In genomic region chr5:98770158-98770910, GRCh38 we compare ENCODE assay signal across 8 cellular contexts. TPM values are rescaled to one million over a fixed set of nuclear protein-coding genes. Genes with fewer than 3 reads are reported as not detected.
DNase-seq lines count a peak whose midpoint lies in the region; ATAC-seq and TF ChIP-seq lines count a peak whose summit lies in the region.

No MANE protein-coding gene starts in this region.

- DNase-seq in GM13976 (ENCODE audit: low spot score) = peak; percentile 50
- DNase-seq in NCI-H82 (lab: John Stamatoyannopoulos, UW) = peak; percentile 64
- peak; percentile 31 for DNase-seq in activated naive CD4-positive, alpha-beta T cell treated with anti-CD3 and anti-CD28 coated beads, Interleukin-2, amount 10 ng/mL, durations not matched to agents 7 days and 5 days
- DNase-seq in heart right ventricle = peak; percentile 23 to 63
- DNase-seq in trophoblast cell = peak; percentile 51 to 53
- DNase-seq in COLO829 (ENCODE audit: low spot score) = no peak

- H3K27me3 ChIP-seq in heart right ventricle (peaks cover 0 to 84% (median 3%) of the 10 kb centered on the region in 7 donors), trophoblast cell (ENCODE audit: insufficient read depth, low read length) (peaks cover 14% of the 10 kb centered on the region)

- in situ Hi-C loops in GM13976 (cut with MboI; ENCODE audit: low sequenced_read_pairs, unreplicated experiment) = no loop called here

- H3K27ac ChIP-seq in 22Rv1 (peak overlapping the region; percentile 92), heart right ventricle (peak overlapping the region; percentile 19 to 80 (median 62)), trophoblast cell (ENCODE audit: low read depth, low read length) (no peak overlapping the region)

- H3K18ac ChIP-seq in trophoblast cell (ENCODE audit: low read length) = no peak overlapping the region

- H3K4ac ChIP-seq in trophoblast cell (ENCODE audit: low read depth, low read length) = no peak overlapping the region

- no peak overlapping the region for H4K12ac ChIP-seq in trophoblast cell (ENCODE audit: low read depth, low read length)

- H3K36me3 ChIP-seq in heart right ventricle = no peaks in the 10 kb centered on the region
- no peaks in the 10 kb centered on the region for H3K36me3 ChIP-seq in trophoblast cell (ENCODE audit: control insufficient read depth in 1 of 2, insufficient read depth in 2 of 2, low read length in 2 of 2)

- H3K4me3 ChIP-seq in heart right ventricle (peak overlapping the region; percentile 61 to 88 (median 68)), trophoblast cell (ENCODE audit: low read depth, low read length) (peak overlapping the region; percentile 74)

- peak overlapping the region; percentile 65 for H3K27ac Mint-ChIP-seq in activated naive CD4-positive, alpha-beta T cell treated with anti-CD3 and anti-CD28 coated beads, Interleukin-2, amount 10 ng/mL, durations not matched to agents 7 days and 5 days

- H3K9me3 ChIP-seq in heart right ventricle (no peaks in the 10 kb centered on the region), trophoblast cell (ENCODE audit: insufficient read depth, low read depth, low read length) (no peaks in the 10 kb centered on the region)

- H2AK5ac ChIP-seq in trophoblast cell (ENCODE audit: low read length) = no peak overlapping the region

- CTCF ChIA-PET in activated naive CD4-positive, alpha-beta T cell treated with anti-CD3 and anti-CD28 coated beads, Interleukin-2, amount 10 ng/mL, durations not matched to agents 7 days and 5 days (lab: Charles Lee) = interaction anchor here (0.9 to 6.7 kb wide), 11 partner anchors 9 to 1474 kb away, joined by 3 to 61 read pairs (median 4); no protein-coding TSS in a partner anchor

- intact Hi-C loops in heart right ventricle (cut with DNase I) = loop anchor here in 5 of 10 donors (5.0 to 10.0 kb wide), 4 partner anchors 154 to 1966 kb away; partner anchors contain the start of genes CHD1 (in 4 of the 5) and ERAP1 (in 1 of the 5)

- H2BK5ac ChIP-seq in trophoblast cell (ENCODE audit: low read depth, low read length, poor library complexity) = no peak overlapping the region

- 1% methylated on average over 42 of the region's 42 CpGs for WGBS in heart right ventricle, 2 donors
- no CpG with 5 or more reads among the region's 42 CpGs for WGBS in trophoblast cell (ENCODE audit: extremely low coverage, insufficient coverage, insufficient read length)

- TF ChIP-seq CTCF in 22Rv1 (IDR thresholded peaks at IDR 0.05) (no peak), GM13976 (IDR thresholded peaks at IDR 0.05; ENCODE audit: borderline replicate concordance, control extremely low read depth, extremely low read depth, insufficient read depth, missing control alignments) (no peak), heart right ventricle (IDR thresholded peaks at IDR 0.05) (no peak)

- no peaks in the 10 kb centered on the region for H3K9me3 Mint-ChIP-seq in activated naive CD4-positive, alpha-beta T cell treated with anti-CD3 and anti-CD28 coated beads, Interleukin-2, amount 10 ng/mL, durations not matched to agents 7 days and 5 days

- H2BK120ac ChIP-seq in trophoblast cell (ENCODE audit: insufficient read depth, low read length, poor library complexity) = no peak overlapping the region

- H3K14ac ChIP-seq in trophoblast cell (ENCODE audit: low read length) = no peak overlapping the region

- no peak overlapping the region for H3K23ac ChIP-seq in trophoblast cell (ENCODE audit: low read length)

- H3K4me1 ChIP-seq in heart right ventricle (peaks cover 0 to 62% (median 36%) of the 10 kb centered on the region in 9 donors), trophoblast cell (ENCODE audit: control insufficient read depth in 1 of 2, insufficient read depth in 2 of 2, low read length in 2 of 2) (peaks cover 3 to 8% of the 10 kb centered on the region in 2 experiments)

- H2AFZ ChIP-seq in trophoblast cell (ENCODE audit: insufficient read depth, low read length, poor library complexity) = no peak overlapping the region

- peak overlapping the region; percentile 81 for H3K4me3 Mint-ChIP-seq in activated naive CD4-positive, alpha-beta T cell treated with anti-CD3 and anti-CD28 coated beads, Interleukin-2, amount 10 ng/mL, durations not matched to agents 7 days and 5 days

- peaks cover 2% of the 10 kb centered on the region for H3K36me3 Mint-ChIP-seq in activated naive CD4-positive, alpha-beta T cell treated with anti-CD3 and anti-CD28 coated beads, Interleukin-2, amount 10 ng/mL, durations not matched to agents 7 days and 5 days

- peaks cover 84% of the 10 kb centered on the region for H3K27me3 Mint-ChIP-seq in activated naive CD4-positive, alpha-beta T cell treated with anti-CD3 and anti-CD28 coated beads, Interleukin-2, amount 10 ng/mL, durations not matched to agents 7 days and 5 days

- peaks cover 5% of the 10 kb centered on the region for H3K79me2 ChIP-seq in trophoblast cell (ENCODE audit: control insufficient read depth, insufficient read depth, low read length, poor library complexity)

- no peak overlapping the region for H4K8ac ChIP-seq in trophoblast cell (ENCODE audit: low read depth, low read length)

- H3K4me2 ChIP-seq in trophoblast cell (ENCODE audit: low read length) = peak overlapping the region; percentile 99

- peaks cover 61% of the 10 kb centered on the region for H3K4me1 Mint-ChIP-seq in activated naive CD4-positive, alpha-beta T cell treated with anti-CD3 and anti-CD28 coated beads, Interleukin-2, amount 10 ng/mL, durations not matched to agents 7 days and 5 days

- H2BK12ac ChIP-seq in trophoblast cell (ENCODE audit: low read length) = no peak overlapping the region

- peaks cover 13% of the 10 kb centered on the region for H3K79me1 ChIP-seq in trophoblast cell (ENCODE audit: low read length)

- H4K91ac ChIP-seq in trophoblast cell (ENCODE audit: low read depth, low read length) = no peak overlapping the region

- no peak overlapping the region for H3K9ac ChIP-seq in trophoblast cell (ENCODE audit: low read length)

- no peak for ATAC-seq in heart right ventricle
- no peak for ATAC-seq in GM21723 (IDR thresholded peaks at IDR 0.05; ENCODE audit: unreplicated experiment)

RNA-seq across cellular contexts. Expression of gene RGMB, which starts 3.1 kb away (rescaled TPM):
- total RNA-seq in heart right ventricle = 10 to 100 TPM; 12.2 to 16.6 (median 14.0) TPM
- 1 to 10 TPM; 1.7 to 6.0 TPM for polyA plus RNA-seq in heart right ventricle
- 4.3 and 4.7 TPM in 2 replicates for polyA plus RNA-seq in trophoblast cell (2013)
